Comparison of ENCODE assay signal across 11 cellular contexts in genomic region chr2:9165625-9166024, GRCh38. TPM values are rescaled to one million over a fixed set of nuclear protein-coding genes. Genes with fewer than 3 reads are reported as not detected.
DNase-seq lines count a peak whose midpoint lies in the region; ATAC-seq, FAIRE-seq and TF ChIP-seq lines count a peak whose summit lies in the region.
"Had no signal": no experiment of that assay in that cellular context is flagged by ENCODE, and none has a peak within 500 bp of the region (broad histone marks: within the 10 kb centered on the region; RNA-seq: fewer than 3 reads in every experiment).

No MANE protein-coding gene starts in this region.

- H3K4me2 ChIP-seq in HCT116 (ENCODE audit: low read length), result peak overlapping the region; percentile 28; the same call in 1 of the 2 replicates
- H3K4me2 ChIP-seq in astrocyte (ENCODE audit: low read length), result no peak overlapping the region

- H3K27me3 Mint-ChIP-seq in astrocyte (ENCODE audit: low read depth, unreplicated experiment), result no peaks in the 10 kb centered on the region

- FAIRE-seq in astrocyte (lab: Jason Lieb, UNC), result no peak
- FAIRE-seq: endothelial cell of umbilical vein had no signal

- CTCF ChIA-PET in HCT116 (lab: Charles Lee), result interaction anchor here (1.1 kb wide), 1 partner anchor 10 kb away, joined by 3 read pairs; no protein-coding TSS in a partner anchor

- TF ChIP-seq RAD21 in HCT116 (IDR thresholded peaks at IDR 0.05; ENCODE audit: low read depth), result peak; percentile 10; the same call in 1 of the 2 replicates

- peak; percentile 56 for DNase-seq in HCT116 (ENCODE audit: low read depth, low spot score)
- DNase-seq in astrocyte (ENCODE audit: low read depth), result peak; percentile 65
- no peak for DNase-seq in heart right ventricle
- DNase-seq in sigmoid colon, result no peak
- no peak for DNase-seq in activated CD4-positive, alpha-beta T cell treated with anti-CD3 and anti-CD28 coated beads, Interleukin-2, amount 50 U/mL, for 48 hours
- DNase-seq: NCI-H1105, retina had no signal

- H3K4me3 ChIP-seq in HCT116 (replicated peaks in 1 of 2; ENCODE audit: low read depth in 1 of 2, low read length in 2 of 2) (no peak overlapping the region), astrocyte (ENCODE audit: insufficient read depth, low read depth, low read length) (no peak overlapping the region), heart right ventricle (no peak overlapping the region), sigmoid colon (no peak overlapping the region)

- H3K27me3 ChIP-seq in HCT116 (ENCODE audit: insufficient read depth, low read length) (no peaks in the 10 kb centered on the region), astrocyte (ENCODE audit: insufficient read depth, low read length) (no peaks in the 10 kb centered on the region), heart right ventricle (no peaks in the 10 kb centered on the region), sigmoid colon (no peaks in the 10 kb centered on the region)

- no peak for TF ChIP-seq CTCF in HCT116 (IDR thresholded peaks at IDR 0.05 in 2 of 3, conservative IDR thresholded peaks at IDR 0.05 in 1 of 3; ENCODE audit: borderline replicate concordance in 1 of 3, insufficient read depth in 1 of 3, low read depth in 2 of 3, low read length in 2 of 3)
- no peak for TF ChIP-seq CTCF in astrocyte (IDR thresholded peaks at IDR 0.05; ENCODE audit: insufficient read depth, low read depth, low read length)
- TF ChIP-seq CTCF in heart right ventricle (IDR thresholded peaks at IDR 0.05), result no peak
- TF ChIP-seq CTCF in sigmoid colon (IDR thresholded peaks at IDR 0.05), result no peak

- no peaks in the 10 kb centered on the region for H3K36me3 Mint-ChIP-seq in astrocyte (ENCODE audit: low read depth, unreplicated experiment)

- ATAC-seq in HCT116 (peak; percentile 84), heart right ventricle (peak in 7 of 8 donors; percentile 60 to 79 (median 72)), GM18520 (IDR thresholded peaks at IDR 0.05; ENCODE audit: unreplicated experiment) (no peak), HG02852 (IDR thresholded peaks at IDR 0.05; ENCODE audit: unreplicated experiment) (no peak), GM21619 (IDR thresholded peaks at IDR 0.05; ENCODE audit: unreplicated experiment) (no peak)

- TF ChIP-seq POLR2A in HCT116 (IDR thresholded peaks at IDR 0.05; ENCODE audit: borderline replicate concordance, extremely low read depth, insufficient read depth, insufficient read length), result no peak
- no peak for TF ChIP-seq POLR2A in sigmoid colon (IDR thresholded peaks at IDR 0.05)

- RAD21 ChIA-PET in HCT116 (lab: Charles Lee; ENCODE audit: low non-redundant PET in 1 of 2, low total read pairs in 2 of 2, uncharacterized antibody in 2 of 2, unreplicated experiment in 2 of 2), result no interaction called here

- POLR2A ChIA-PET in HCT116 (lab: Charles Lee), result no interaction called here

- H3K27ac Mint-ChIP-seq in astrocyte (ENCODE audit: unreplicated experiment), result no peak overlapping the region

- 94 to 96% methylated on average over 5 of the region's 5 CpGs for WGBS in heart right ventricle, 2 donors
- 90 to 94% methylated on average over 5 of the region's 5 CpGs for WGBS in sigmoid colon, 2 donors

- H3K9ac ChIP-seq in HCT116 (ENCODE audit: low read length) (no peak overlapping the region), astrocyte (ENCODE audit: low read length) (no peak overlapping the region)

- intact Hi-C loops in HCT116 (cut with micrococcal nuclease) (no loop called here), heart right ventricle (cut with DNase I) (no loop called here), sigmoid colon (cut with DNase I) (no loop called here)

- no peaks in the 10 kb centered on the region for H3K9me2 ChIP-seq in HCT116 (ENCODE audit: insufficient read depth)

- H3K4me3 Mint-ChIP-seq in astrocyte (ENCODE audit: unreplicated experiment), result no peak overlapping the region

- H3K27ac ChIP-seq in HCT116 (ENCODE audit: low read depth, low read length), result no peak overlapping the region
- no peak overlapping the region for H3K27ac ChIP-seq in astrocyte (ENCODE audit: low read depth, low read length)
- peak overlapping the region in 7 of 10 donors; percentile 41 to 79 (median 55) for H3K27ac ChIP-seq in heart right ventricle
- H3K27ac ChIP-seq in sigmoid colon, result peak overlapping the region; percentile 10 to 58 (median 49)

- H4K20me1 ChIP-seq in HCT116 (ENCODE audit: insufficient read depth), result no peaks in the 10 kb centered on the region
- no peaks in the 10 kb centered on the region for H4K20me1 ChIP-seq in astrocyte (ENCODE audit: insufficient read depth, low read length)

- TF ChIP-seq EP300 in sigmoid colon (IDR thresholded peaks at IDR 0.05), result no peak

- peaks cover 22% of the 10 kb centered on the region for H3K4me1 Mint-ChIP-seq in astrocyte (ENCODE audit: low read depth, unreplicated experiment)

- H3K9me3 Mint-ChIP-seq in astrocyte (ENCODE audit: unreplicated experiment), result no peaks in the 10 kb centered on the region

- no peaks in the 10 kb centered on the region for H3K9me3 ChIP-seq in HCT116 (ENCODE audit: control insufficient read depth in 1 of 2, insufficient read depth in 1 of 2, low read depth in 1 of 2, low read length in 2 of 2)
- no peaks in the 10 kb centered on the region for H3K9me3 ChIP-seq in astrocyte (ENCODE audit: insufficient read depth, low read depth, low read length)
- H3K9me3 ChIP-seq in heart right ventricle, result no peaks in the 10 kb centered on the region
- no peaks in the 10 kb centered on the region for H3K9me3 ChIP-seq in sigmoid colon

- H3K4me1 ChIP-seq in HCT116 (ENCODE audit: control insufficient read depth in 1 of 2, insufficient read depth in 2 of 2, low read length in 2 of 2) (peaks cover 9 to 22% of the 10 kb centered on the region in 2 experiments; a peak in 3 of 4 replicates), astrocyte (ENCODE audit: insufficient read depth, low read length) (peaks cover 15% of the 10 kb centered on the region), heart right ventricle (peaks cover 0 to 53% (median 14%) of the 10 kb centered on the region in 9 donors), sigmoid colon (peaks cover 0 to 25% (median 2%) of the 10 kb centered on the region in 4 donors)

- H3K79me2 ChIP-seq in HCT116 (ENCODE audit: insufficient read depth, low read length) (no peaks in the 10 kb centered on the region), astrocyte (ENCODE audit: insufficient read depth, low read length) (no peaks in the 10 kb centered on the region)

- H3K36me3 ChIP-seq in HCT116 (ENCODE audit: control insufficient read depth in 1 of 2, insufficient read depth in 2 of 2, low read length in 2 of 2) (no peaks in the 10 kb centered on the region), astrocyte (ENCODE audit: insufficient read depth, low read length) (no peaks in the 10 kb centered on the region), heart right ventricle (no peaks in the 10 kb centered on the region), sigmoid colon (no peaks in the 10 kb centered on the region)

- H2AFZ ChIP-seq in HCT116 (ENCODE audit: low read depth, low read length, poor library complexity, severe bottlenecking) (no peak overlapping the region), astrocyte (ENCODE audit: low read depth, low read length) (no peak overlapping the region)

- no TSS peak for BruUV-seq in HCT116 (replicated peaks; lab: Mats Ljungman, UMichigan)

TF ChIP-seq in HCT116, 20 proteins besides CTCF, POLR2A, EP300 and RAD21:
- peak; percentile 35; the same call in 1 of the 2 replicates for TF ChIP-seq FOSL1 (IDR thresholded peaks at IDR 0.05; ENCODE audit: low read depth)
- TF ChIP-seq CBX3 (IDR thresholded peaks at IDR 0.05; ENCODE audit: low read depth), result peak; percentile 32; the same call in 1 of the 2 replicates
- TF ChIP-seq ZNF274 (IDR thresholded peaks at IDR 0.05; ENCODE audit: low read depth, low read length), result no peak

RNA-seq across cellular contexts. Expression of gene ASAP2, which starts 41.0 kb away (rescaled TPM):
- total RNA-seq in HCT116 (2021; ENCODE audit: unreplicated experiment) (16.5 TPM), astrocyte (47.2 and 62.6 TPM in 2 replicates), heart right ventricle (10 to 100 TPM in 9 of 10 donors, 1 to 10 TPM in 1; 9.9 to 16.2 (median 11.8) TPM), sigmoid colon (10 to 100 TPM; 22.1 to 56.5 (median 26.5) TPM)
- polyA plus RNA-seq in HCT116 (2012), result 9.2 and 10.0 TPM in 2 replicates
- polyA plus RNA-seq in heart right ventricle (10 to 100 TPM in 1 of 2 donors, 1 to 10 TPM in 1; 5.4 to 17.3 TPM), sigmoid colon (10 to 100 TPM; 15.1 to 31.7 (median 25.8) TPM)

Comparison
In these comparisons a context has a peak if more than half of its experiments do, and no peak if none do; other contexts are left out.
1. ATAC-seq: peak in HCT116 (single experiment) and heart right ventricle (7 of 8); none in GM18520 (single experiment), HG02852 (single experiment) and GM21619 (single experiment).
2. DNase-seq: peak in HCT116 (single experiment) and astrocyte (single experiment); none in heart right ventricle (0 of 2), sigmoid colon (single experiment) and activated CD4-positive, alpha-beta T cell treated with anti-CD3 and anti-CD28 coated beads, Interleukin-2, amount 50 U/mL, for 48 hours (0 of 2).
3. H3K27ac ChIP-seq: peak in heart right ventricle (7 of 10) and sigmoid colon (4 of 4); none in HCT116 (single experiment) and astrocyte (single experiment).